11 cellular contexts compared by ENCODE assay signal in genomic region chr20:3930265-3931206, GRCh38. TPM values are rescaled to one million over a fixed set of nuclear protein-coding genes. Genes with fewer than 3 reads are reported as not detected.
DNase-seq lines count a peak whose midpoint lies in the region; ATAC-seq and TF ChIP-seq lines count a peak whose summit lies in the region.
"Had no signal": no experiment of that assay in that cellular context is flagged by ENCODE, and none has a peak within 500 bp of the region (broad histone marks: within the 10 kb centered on the region; RNA-seq: fewer than 3 reads in every experiment).

No MANE protein-coding gene starts in this region.

- H3K9me3 ChIP-seq in Panc1 (ENCODE audit: control insufficient read depth, insufficient read depth, low read depth, low read length), result no peaks in the 10 kb centered on the region
- H3K9me3 ChIP-seq in endodermal cell (ENCODE audit: control insufficient read depth, low read length), result no peaks in the 10 kb centered on the region
- H3K9me3 ChIP-seq in mucosa of descending colon, result no peaks in the 10 kb centered on the region
- H3K9me3 ChIP-seq in esophagus muscularis mucosa, result no peaks in the 10 kb centered on the region

- no peak overlapping the region for H3K9ac ChIP-seq in endodermal cell (ENCODE audit: extremely low read depth, low read length, poor library complexity, severe bottlenecking)

- DNase-seq in T-helper 1 cell, result no peak
- no peak for DNase-seq in Panc1 (ENCODE audit: low read depth, low spot score)
- DNase-seq in endodermal cell, result no peak
- DNase-seq in renal cortical epithelial cell (ENCODE audit: low read depth), result peak; percentile 68
- DNase-seq in mucosa of descending colon, result no peak
- DNase-seq in esophagus muscularis mucosa (ENCODE audit: extremely low spot score), result no peak
- DNase-seq: effector memory CD4-positive, alpha-beta T cell; NCI-H2107; SHP77 treated with DMSO at 0.1 percent for 48 hours had no signal

- H3K4me3 Mint-ChIP-seq in T-helper 1 cell treated with Interleukin-12 subunit alpha and Interleukin-12 subunit beta and Interleukin-4 antibody, amounts not matched to agents 30 μg/mL and 1 μg/mL, for 36 hours, result no peak overlapping the region
- H3K4me3 Mint-ChIP-seq in endodermal cell, result no peak overlapping the region

- CTCF ChIA-PET in Panc1 (lab: Charles Lee), result no interaction called here

- peaks cover 25% of the 10 kb centered on the region for H3K36me3 Mint-ChIP-seq in T-helper 1 cell treated with Interleukin-12 subunit alpha and Interleukin-12 subunit beta and Interleukin-4 antibody, amounts not matched to agents 30 μg/mL and 1 μg/mL, for 36 hours (ENCODE audit: low read depth)
- H3K36me3 Mint-ChIP-seq in endodermal cell (ENCODE audit: low read depth), result peaks cover 19% of the 10 kb centered on the region

- no TSS peak for BruUV-seq in Panc1 (replicated peaks; lab: Mats Ljungman, UMichigan)

- ATAC-seq in Panc1 (peak; percentile 16; the same call in 1 of the 2 replicates), mucosa of descending colon (no peak), HG02840 (IDR thresholded peaks at IDR 0.05; ENCODE audit: low FRiP score, unreplicated experiment) (no peak)

- POLR2A ChIA-PET in Panc1 (lab: Charles Lee), result no interaction called here

- no peak for TF ChIP-seq EP300 in esophagus muscularis mucosa (IDR thresholded peaks at IDR 0.05)

- H3K9me3 Mint-ChIP-seq in T-helper 1 cell treated with Interleukin-12 subunit alpha and Interleukin-12 subunit beta and Interleukin-4 antibody, amounts not matched to agents 30 μg/mL and 1 μg/mL, for 36 hours, result no peaks in the 10 kb centered on the region
- H3K9me3 Mint-ChIP-seq in endodermal cell, result no peaks in the 10 kb centered on the region

- H3K4me1 Mint-ChIP-seq in T-helper 1 cell treated with Interleukin-12 subunit alpha and Interleukin-12 subunit beta and Interleukin-4 antibody, amounts not matched to agents 30 μg/mL and 1 μg/mL, for 36 hours (ENCODE audit: low read depth), result peaks cover 30% of the 10 kb centered on the region
- peaks cover 19% of the 10 kb centered on the region for H3K4me1 Mint-ChIP-seq in endodermal cell

- peaks cover 14% of the 10 kb centered on the region for H3K4me1 ChIP-seq in Panc1 (ENCODE audit: control insufficient read depth, insufficient read depth, low read length)
- peaks cover 4% of the 10 kb centered on the region for H3K4me1 ChIP-seq in endodermal cell (ENCODE audit: control insufficient read depth, insufficient read depth, low read length)
- no peaks in the 10 kb centered on the region for H3K4me1 ChIP-seq in mucosa of descending colon (ENCODE audit: low read depth)
- H3K4me1 ChIP-seq in esophagus muscularis mucosa, result peaks cover 39 to 69% (median 59%) of the 10 kb centered on the region in 4 donors

- H3K4me3 ChIP-seq in Panc1 (ENCODE audit: low read depth in 2 of 2, low read length in 2 of 2), result no peak overlapping the region
- no peak overlapping the region for H3K4me3 ChIP-seq in endodermal cell (ENCODE audit: low read length)
- no peak overlapping the region for H3K4me3 ChIP-seq in mucosa of descending colon
- no peak overlapping the region for H3K4me3 ChIP-seq in esophagus muscularis mucosa

- peak overlapping the region; percentile 38 for H3K27ac Mint-ChIP-seq in T-helper 1 cell treated with Interleukin-12 subunit alpha and Interleukin-12 subunit beta and Interleukin-4 antibody, amounts not matched to agents 30 μg/mL and 1 μg/mL, for 36 hours
- peak overlapping the region; percentile 30 for H3K27ac Mint-ChIP-seq in endodermal cell

- H3K36me3 ChIP-seq in Panc1 (ENCODE audit: control insufficient read depth, insufficient read depth, low read length) (no peaks in the 10 kb centered on the region; the same call in 1 of the 2 replicates), endodermal cell (ENCODE audit: control insufficient read depth, insufficient read depth, low read length) (peaks cover 50% of the 10 kb centered on the region), mucosa of descending colon (ENCODE audit: low read depth) (no peaks in the 10 kb centered on the region), esophagus muscularis mucosa (peaks cover 0 to 19% (median 6%) of the 10 kb centered on the region in 4 donors)

- TF ChIP-seq CTCF in Panc1 (IDR thresholded peaks at IDR 0.05) (no peak), endodermal cell (conservative IDR thresholded peaks at IDR 0.05) (no peak), mucosa of descending colon (IDR thresholded peaks at IDR 0.05) (no peak), esophagus muscularis mucosa (IDR thresholded peaks at IDR 0.05) (no peak)

- no peak for TF ChIP-seq POLR2A in esophagus muscularis mucosa (IDR thresholded peaks at IDR 0.05; ENCODE audit: low read depth)

- H3K27me3 Mint-ChIP-seq in T-helper 1 cell treated with Interleukin-12 subunit alpha and Interleukin-12 subunit beta and Interleukin-4 antibody, amounts not matched to agents 30 μg/mL and 1 μg/mL, for 36 hours (ENCODE audit: low read depth), result no peaks in the 10 kb centered on the region
- H3K27me3 Mint-ChIP-seq in endodermal cell (ENCODE audit: insufficient read depth), result no peaks in the 10 kb centered on the region

- in situ Hi-C loops in Panc1 (cut with HindIII; ENCODE audit: low pct_unique_long_range_greater_than_20kb, low sequenced_read_pairs), result no loop called here

- 84% methylated on average over 4 to 6 of the region's 6 CpGs for WGBS in endodermal cell (ENCODE audit: insufficient coverage in 1 of 2, insufficient read length in 1 of 2), 2 experiments
- 69% methylated on average over 5 of the region's 6 CpGs for WGBS in esophagus muscularis mucosa

- H3K27me3 ChIP-seq in Panc1 (ENCODE audit: control insufficient read depth, insufficient read depth, low read length), result no peaks in the 10 kb centered on the region
- no peaks in the 10 kb centered on the region for H3K27me3 ChIP-seq in endodermal cell (ENCODE audit: control insufficient read depth, insufficient read depth, low read length, poor library complexity, severe bottlenecking)
- H3K27me3 ChIP-seq in esophagus muscularis mucosa, result no peaks in the 10 kb centered on the region

- intact Hi-C loops in Panc1 (cut with micrococcal nuclease; ENCODE audit: unreplicated experiment) (no loop called here), mucosa of descending colon (cut with DNase I, micrococcal nuclease) (no loop called here), esophagus muscularis mucosa (cut with DNase I) (no loop called here)

- H3K27ac ChIP-seq in Panc1 (ENCODE audit: low read length) (no peak overlapping the region), endodermal cell (ENCODE audit: low read depth, low read length) (peak overlapping the region; percentile 7), esophagus muscularis mucosa (replicated peaks in 1 of 4) (peak overlapping the region in 2 of 4 donors; percentile 2 to 37)

RNA-seq across cellular contexts. Expression of gene PANK2, which starts 41.3 kb away (rescaled TPM):
- total RNA-seq in Panc1 (2021; ENCODE audit: unreplicated experiment), result 40.9 TPM
- 25.0 TPM for polyA plus RNA-seq in Panc1 (2012; ENCODE audit: insufficient read length)
- total RNA-seq in endodermal cell, result 10 to 100 TPM; 57.6 to 66.5 TPM
- 37.8 TPM for polyA plus RNA-seq in endodermal cell (2013, experiment 1 of 2)
- polyA plus RNA-seq in endodermal cell (2013, experiment 2 of 2), result 35.1 TPM
- 68.4 and 74.8 TPM in 2 replicates for total RNA-seq in renal cortical epithelial cell
- 10 to 100 TPM; 27.6 to 42.3 (median 29.6) TPM for total RNA-seq in mucosa of descending colon
- 10 to 100 TPM; 42.8 to 52.1 (median 46.6) TPM for total RNA-seq in esophagus muscularis mucosa
